8 cellular contexts compared by ENCODE assay signal in the genomic region with DNA sequence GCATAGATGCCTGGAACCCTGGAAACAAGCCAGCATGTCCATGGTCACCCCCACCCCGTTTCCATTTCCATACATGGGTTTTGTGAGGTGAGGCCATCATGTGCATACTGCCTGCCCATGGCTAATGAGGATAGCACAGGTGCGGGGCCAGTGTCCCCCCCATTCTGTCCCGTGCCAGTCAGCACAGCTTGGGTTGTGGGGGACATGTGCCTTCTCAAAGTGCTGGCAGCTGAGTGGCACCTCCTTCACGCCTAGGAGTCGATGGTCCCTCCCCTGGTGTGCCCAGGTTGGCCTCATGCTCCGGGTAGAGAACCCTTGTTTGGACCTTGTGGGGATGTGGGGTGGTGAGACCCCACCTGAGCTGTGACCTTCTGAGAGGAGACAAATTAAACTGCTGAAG. TPM values are rescaled to one million over a fixed set of nuclear protein-coding genes. Genes with fewer than 3 reads are reported as not detected.
DNase-seq lines count a peak whose midpoint lies in the region; ATAC-seq and TF ChIP-seq lines count a peak whose summit lies in the region.

No MANE protein-coding gene starts in this region.

- TF ChIP-seq CTCF in body of pancreas (IDR thresholded peaks at IDR 0.05): no peak
- no peak for TF ChIP-seq CTCF in liver (IDR thresholded peaks at IDR 0.05; ENCODE audit: low read depth, low read length, missing input control)

- no peaks in the 10 kb centered on the region for H3K36me3 ChIP-seq in body of pancreas (replicated peaks in 1 of 2; ENCODE audit: insufficient read depth in 1 of 2, low read depth in 2 of 2)
- H3K36me3 ChIP-seq in liver (ENCODE audit: control insufficient read depth in 4 of 4, insufficient read depth in 3 of 4, low read depth in 1 of 4, low read length in 3 of 4): no peaks in the 10 kb centered on the region

- H3K9ac ChIP-seq in liver (ENCODE audit: low read depth in 1 of 2, low read length in 2 of 2): no peak overlapping the region

- intact Hi-C loops in Right ventricle myocardium inferior (cut with DNase I): no loop called here
- intact Hi-C loops in cardiac septum (cut with DNase I): no loop called here
- intact Hi-C loops in body of pancreas (cut with DNase I): no loop called here

- H3K4me3 ChIP-seq in body of pancreas (no peak overlapping the region), liver (ENCODE audit: low read depth in 1 of 3, low read length in 3 of 3) (peak overlapping the region in 1 of 3 donors; percentile 4)

- no peak for TF ChIP-seq POLR2A in body of pancreas (IDR thresholded peaks at IDR 0.05)

- WGBS in body of pancreas, 2 donors: 18 to 25% methylated on average over 4 to 6 of the region's 6 CpGs
- 35% methylated on average over 6 of the region's 6 CpGs for WGBS in liver

- DNase-seq in Right ventricle myocardium inferior (ENCODE audit: missing footprints) (no peak), cardiac septum (ENCODE audit: low spot score) (no peak), body of pancreas (peak in 3 of 4 donors; percentile 15 to 37 (median 25)), HT-29 (ENCODE audit: low spot score) (no peak), occipital lobe (lab: John Stamatoyannopoulos, UW) (no peak)

- no peaks in the 10 kb centered on the region for H3K27me3 ChIP-seq in body of pancreas
- H3K27me3 ChIP-seq in liver (ENCODE audit: control insufficient read depth in 4 of 4, insufficient read depth in 4 of 4, low read length in 3 of 4): no peaks in the 10 kb centered on the region

- H3K4me1 ChIP-seq in body of pancreas (peaks cover 81% of the 10 kb centered on the region), liver (ENCODE audit: control insufficient read depth in 4 of 4, insufficient read depth in 4 of 4, low read length in 3 of 4) (peaks cover 13 to 58% (median 48%) of the 10 kb centered on the region in 4 donors)

- H3K9me3 ChIP-seq in body of pancreas: no peaks in the 10 kb centered on the region
- no peaks in the 10 kb centered on the region for H3K9me3 ChIP-seq in liver (ENCODE audit: control insufficient read depth in 4 of 4, low read length in 3 of 4)

- no peak for TF ChIP-seq RAD21 in liver (IDR thresholded peaks at IDR 0.05)

- H3K27ac ChIP-seq in body of pancreas (peak overlapping the region in 3 of 4 donors; percentile 21 to 57 (median 48)), liver (ENCODE audit: low read depth in 1 of 2, low read length in 2 of 2) (peak overlapping the region; percentile 39 to 47)

- ATAC-seq in Right ventricle myocardium inferior (peak; percentile 14), body of pancreas (no peak), HG02870 (IDR thresholded peaks at IDR 0.05; ENCODE audit: unreplicated experiment) (no peak), GM19324 (IDR thresholded peaks at IDR 0.05; ENCODE audit: low FRiP score, unreplicated experiment) (no peak)

TF ChIP-seq in liver, 16 proteins besides CTCF, POLR2A, EP300 and RAD21:
- TF ChIP-seq NR2F2 (IDR thresholded peaks at IDR 0.05): no peak

RNA-seq across cellular contexts. Expression of a gene that starts 7.2 kb away (rescaled TPM):
- total RNA-seq in Right ventricle myocardium inferior: 46.0 TPM
- total RNA-seq in cardiac septum: 44.3 TPM
- total RNA-seq in body of pancreas: 10 to 100 TPM; 27.0 to 30.3 TPM
- total RNA-seq in liver: 10 to 100 TPM; 30.0 to 37.4 TPM
- polyA plus RNA-seq in liver: 10 to 100 TPM; 15.8 to 27.5 TPM
- total RNA-seq in HT-29 (2014; rRNA removed; shearing (Covaris generic)): 62.7 and 63.2 TPM in 2 replicates
- 60.2 TPM for total RNA-seq in occipital lobe

Comparison
In these comparisons a context has a peak if more than half of its experiments do, and no peak if none do; other contexts are left out.
1. DNase-seq: peak in body of pancreas (3 of 4); none in Right ventricle myocardium inferior (single experiment), cardiac septum (single experiment), HT-29 (single experiment) and occipital lobe (single experiment).